In genomic region chr1:223810586-223810985, GRCh38 we compare ENCODE assay signal across 1 cellular context.
TF ChIP-seq lines count a peak whose summit lies in the region.

No MANE protein-coding gene starts in this region.

TF ChIP-seq in HCT116, 20 proteins besides CTCF, POLR2A, EP300 and RAD21:
- TF ChIP-seq ZFX (IDR thresholded peaks at IDR 0.05) (no peak), POLR2AphosphoS5 (IDR thresholded peaks at IDR 0.05; ENCODE audit: low read depth, low read length) (no peak), ZNF274 (IDR thresholded peaks at IDR 0.05; ENCODE audit: low read depth, low read length) (no peak), ATF3 (IDR thresholded peaks at IDR 0.05) (no peak), SIN3A (IDR thresholded peaks at IDR 0.05; ENCODE audit: low read depth) (no peak), YY1 (IDR thresholded peaks at IDR 0.05; ENCODE audit: extremely low read depth, insufficient replicate concordance, low read depth, low read length) (no peak), CBX3 (IDR thresholded peaks at IDR 0.05; ENCODE audit: low read depth) (no peak), CEBPB (IDR thresholded peaks at IDR 0.05; ENCODE audit: low read depth) (no peak), FOSL1 (IDR thresholded peaks at IDR 0.05; ENCODE audit: low read depth) (no peak), ZBTB33 (IDR thresholded peaks at IDR 0.05; ENCODE audit: extremely low read depth, insufficient replicate concordance, low read length) (no peak), EZH2phosphoT487 (IDR thresholded peaks at IDR 0.05; ENCODE audit: borderline replicate concordance) (no peak), EGR1 (IDR thresholded peaks at IDR 0.05; ENCODE audit: low read depth) (no peak), TCF7L2 (IDR thresholded peaks at IDR 0.05; ENCODE audit: borderline replicate concordance, extremely low read depth, insufficient read depth, insufficient read length) (no peak), SRF (IDR thresholded peaks at IDR 0.05; ENCODE audit: low read depth) (no peak), EZH2 (IDR thresholded peaks at IDR 0.05) (no peak), JUND (IDR thresholded peaks at IDR 0.05) (no peak), MAX (IDR thresholded peaks at IDR 0.05) (no peak)
